1 cellular context compared by ENCODE assay signal in the genomic region with DNA sequence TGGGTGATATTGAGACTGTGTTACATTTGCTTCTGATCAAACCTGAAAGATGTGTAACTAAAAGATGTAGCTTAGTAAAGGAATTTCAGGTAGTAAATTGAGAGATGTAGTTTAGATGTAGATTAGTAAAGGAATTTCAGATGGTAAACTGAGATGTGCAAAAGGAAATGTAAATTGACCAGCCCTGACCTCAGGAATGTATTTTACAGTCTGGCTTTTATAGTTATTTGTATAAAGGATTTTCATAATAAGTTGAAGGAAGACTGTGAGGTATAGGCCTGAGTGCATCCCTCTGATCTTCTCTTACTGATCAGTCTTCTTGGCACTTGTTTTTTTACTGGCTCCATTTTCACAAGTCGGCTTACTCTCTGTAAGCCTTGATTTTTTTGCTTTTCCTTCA.
TF ChIP-seq lines count a peak whose summit lies in the region.

No MANE protein-coding gene starts in this region.

TF ChIP-seq in SK-N-SH, 30 proteins besides CTCF, POLR2A, EP300 and RAD21 (continued from another document):
- TF ChIP-seq REST (IDR thresholded peaks at IDR 0.05; ENCODE audit: low read depth, low read length) = no peak
